In genomic region chr9:14221558-14221957, GRCh38 we compare ENCODE assay signal across 1 cellular context.
TF ChIP-seq lines count a peak whose summit lies in the region.

No MANE protein-coding gene starts in this region.

TF ChIP-seq in Ishikawa, 13 proteins besides CTCF, POLR2A, EP300 and RAD21 (continued from another document):
- TF ChIP-seq, protein P1, sequence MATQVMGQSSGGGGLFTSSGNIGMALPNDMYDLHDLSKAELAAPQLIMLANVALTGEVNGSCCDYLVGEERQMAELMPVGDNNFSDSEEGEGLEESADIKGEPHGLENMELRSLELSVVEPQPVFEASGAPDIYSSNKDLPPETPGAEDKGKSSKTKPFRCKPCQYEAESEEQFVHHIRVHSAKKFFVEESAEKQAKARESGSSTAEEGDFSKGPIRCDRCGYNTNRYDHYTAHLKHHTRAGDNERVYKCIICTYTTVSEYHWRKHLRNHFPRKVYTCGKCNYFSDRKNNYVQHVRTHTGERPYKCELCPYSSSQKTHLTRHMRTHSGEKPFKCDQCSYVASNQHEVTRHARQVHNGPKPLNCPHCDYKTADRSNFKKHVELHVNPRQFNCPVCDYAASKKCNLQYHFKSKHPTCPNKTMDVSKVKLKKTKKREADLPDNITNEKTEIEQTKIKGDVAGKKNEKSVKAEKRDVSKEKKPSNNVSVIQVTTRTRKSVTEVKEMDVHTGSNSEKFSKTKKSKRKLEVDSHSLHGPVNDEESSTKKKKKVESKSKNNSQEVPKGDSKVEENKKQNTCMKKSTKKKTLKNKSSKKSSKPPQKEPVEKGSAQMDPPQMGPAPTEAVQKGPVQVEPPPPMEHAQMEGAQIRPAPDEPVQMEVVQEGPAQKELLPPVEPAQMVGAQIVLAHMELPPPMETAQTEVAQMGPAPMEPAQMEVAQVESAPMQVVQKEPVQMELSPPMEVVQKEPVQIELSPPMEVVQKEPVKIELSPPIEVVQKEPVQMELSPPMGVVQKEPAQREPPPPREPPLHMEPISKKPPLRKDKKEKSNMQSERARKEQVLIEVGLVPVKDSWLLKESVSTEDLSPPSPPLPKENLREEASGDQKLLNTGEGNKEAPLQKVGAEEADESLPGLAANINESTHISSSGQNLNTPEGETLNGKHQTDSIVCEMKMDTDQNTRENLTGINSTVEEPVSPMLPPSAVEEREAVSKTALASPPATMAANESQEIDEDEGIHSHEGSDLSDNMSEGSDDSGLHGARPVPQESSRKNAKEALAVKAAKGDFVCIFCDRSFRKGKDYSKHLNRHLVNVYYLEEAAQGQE (IDR thresholded peaks at IDR 0.05; ENCODE audit: low read depth): no peak
- no peak for TF ChIP-seq EGR1 (IDR thresholded peaks at IDR 0.05)
- TF ChIP-seq TEAD4 (IDR thresholded peaks at IDR 0.05): peak; percentile 89
- TF ChIP-seq, protein P2, sequence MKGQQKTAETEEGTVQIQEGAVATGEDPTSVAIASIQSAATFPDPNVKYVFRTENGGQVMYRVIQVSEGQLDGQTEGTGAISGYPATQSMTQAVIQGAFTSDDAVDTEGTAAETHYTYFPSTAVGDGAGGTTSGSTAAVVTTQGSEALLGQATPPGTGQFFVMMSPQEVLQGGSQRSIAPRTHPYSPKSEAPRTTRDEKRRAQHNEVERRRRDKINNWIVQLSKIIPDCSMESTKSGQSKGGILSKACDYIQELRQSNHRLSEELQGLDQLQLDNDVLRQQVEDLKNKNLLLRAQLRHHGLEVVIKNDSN (IDR thresholded peaks at IDR 0.05): no peak
- peak; percentile 34; the same call in 1 of the 2 replicates for TF ChIP-seq TCF12 (IDR thresholded peaks at IDR 0.05; ENCODE audit: low read depth)
